ENCODE assay signal across 21 cellular contexts in genomic region chr10:89236221-89236620, GRCh38. TPM values are rescaled to one million over a fixed set of nuclear protein-coding genes. Genes with fewer than 3 reads are reported as not detected.
"Had no signal": no experiment of that assay in that cellular context is flagged by ENCODE, and none has a peak within 500 bp of the region (broad histone marks: within the 10 kb centered on the region; RNA-seq: fewer than 3 reads in every experiment).

No MANE protein-coding gene starts in this region.

- H3K27me3 ChIP-seq: colonic mucosa, hepatocyte, tibial nerve, uterus had no signal

- H3K27me3 Mint-ChIP-seq: activated CD4-positive, alpha-beta memory T cell treated with anti-CD3 and anti-CD28 coated beads for 36 hours; activated CD8-positive, alpha-beta memory T cell treated with anti-CD3 and anti-CD28 coated beads, Interleukin-2, amount 10 ng/mL, durations not matched to agents 7 days and 5 days; activated naive CD4-positive, alpha-beta T cell treated with anti-CD3 and anti-CD28 coated beads, Interleukin-2, amount 10 ng/mL, durations not matched to agents 7 days and 5 days; activated T-cell treated with anti-CD3 and anti-CD28 coated beads, Interleukin-2, amount 50 U/mL, for 24 hours; naive thymus-derived CD4-positive, alpha-beta T cell had no signal

- H3K9me3 ChIP-seq: colonic mucosa, mucosa of descending colon, tibial nerve, uterus had no signal

- H3K27ac Mint-ChIP-seq: activated CD4-positive, alpha-beta memory T cell treated with anti-CD3 and anti-CD28 coated beads for 36 hours; activated CD8-positive, alpha-beta memory T cell treated with anti-CD3 and anti-CD28 coated beads, Interleukin-2, amount 10 ng/mL, durations not matched to agents 7 days and 5 days; activated naive CD4-positive, alpha-beta T cell treated with anti-CD3 and anti-CD28 coated beads, Interleukin-2, amount 10 ng/mL, durations not matched to agents 7 days and 5 days; activated T-cell treated with anti-CD3 and anti-CD28 coated beads, Interleukin-2, amount 50 U/mL, for 24 hours; naive thymus-derived CD4-positive, alpha-beta T cell had no signal

- H3K9me3 Mint-ChIP-seq: activated CD4-positive, alpha-beta memory T cell treated with anti-CD3 and anti-CD28 coated beads for 36 hours; activated naive CD4-positive, alpha-beta T cell treated with anti-CD3 and anti-CD28 coated beads, Interleukin-2, amount 10 ng/mL, durations not matched to agents 7 days and 5 days; activated T-cell treated with anti-CD3 and anti-CD28 coated beads, Interleukin-2, amount 50 U/mL, for 24 hours had no signal

- H3K79me2 ChIP-seq: hepatocyte, parathyroid adenoma had no signal

- H2AFZ ChIP-seq: hepatocyte had no signal

- H3K27ac ChIP-seq: cardiac muscle cell, colonic mucosa, hepatocyte, uterus had no signal

- H3K4me1 Mint-ChIP-seq: activated CD8-positive, alpha-beta memory T cell treated with anti-CD3 and anti-CD28 coated beads, Interleukin-2, amount 10 ng/mL, durations not matched to agents 7 days and 5 days; activated naive CD4-positive, alpha-beta T cell treated with anti-CD3 and anti-CD28 coated beads, Interleukin-2, amount 10 ng/mL, durations not matched to agents 7 days and 5 days had no signal

- H3K4me3 Mint-ChIP-seq: activated CD4-positive, alpha-beta memory T cell treated with anti-CD3 and anti-CD28 coated beads for 36 hours; activated CD8-positive, alpha-beta memory T cell treated with anti-CD3 and anti-CD28 coated beads, Interleukin-2, amount 10 ng/mL, durations not matched to agents 7 days and 5 days; activated naive CD4-positive, alpha-beta T cell treated with anti-CD3 and anti-CD28 coated beads, Interleukin-2, amount 10 ng/mL, durations not matched to agents 7 days and 5 days; activated T-cell treated with anti-CD3 and anti-CD28 coated beads, Interleukin-2, amount 50 U/mL, for 24 hours; naive thymus-derived CD4-positive, alpha-beta T cell had no signal

- H3K36me3 ChIP-seq: cardiac muscle cell, colonic mucosa, uterus had no signal

- DNase-seq: activated CD4-positive, alpha-beta memory T cell treated with anti-CD3 and anti-CD28 coated beads for 36 hours; activated CD4-positive, CD25-positive, alpha-beta regulatory T cell treated with anti-CD3 and anti-CD28 coated beads, Interleukin-2, amount 50 U/mL, for 72 hours; activated CD8-positive, alpha-beta memory T cell treated with anti-CD3 and anti-CD28 coated beads, Interleukin-2, amount 10 ng/mL, durations not matched to agents 7 days and 5 days; activated naive CD4-positive, alpha-beta T cell treated with anti-CD3 and anti-CD28 coated beads, Interleukin-2, amount 10 ng/mL, durations not matched to agents 7 days and 5 days; activated T-cell treated with anti-CD3 and anti-CD28 coated beads, Interleukin-2, amount 50 U/mL, for 24 hours; colonic mucosa; effector CD8-positive, alpha-beta T cell; islet precursor cell; mammary epithelial cell; naive thymus-derived CD4-positive, alpha-beta T cell; stimulated activated CD4-positive, alpha-beta T cell treated with anti-CD3 and anti-CD28 coated beads, Interleukin-12 subunit alpha, Interleukin-12 subunit beta, amount 100 ng/mL, for 4 hours; stimulated activated CD4-positive, alpha-beta T cell treated with anti-CD3 and anti-CD28 coated beads, Interleukin-2, amount 100 ng/mL, for 24 hours; T-helper 1 cell; T1000; uterus had no signal

- H3K4me1 ChIP-seq: colonic mucosa, uterus had no signal

- H3K9ac ChIP-seq: parathyroid adenoma had no signal

- H3K4me2 ChIP-seq: hepatocyte had no signal

- H3K4me3 ChIP-seq: cardiac muscle cell, colonic mucosa, hepatocyte, mucosa of descending colon, tibial nerve, uterus had no signal

RNA-seq across cellular contexts. Expression of gene CH25H, which starts 29.1 kb away (rescaled TPM):
- total RNA-seq: activated CD8-positive, alpha-beta memory T cell treated with anti-CD3 and anti-CD28 coated beads, Interleukin-2, amount 10 ng/mL, durations not matched to agents 7 days and 5 days; cardiac muscle cell; glomerular endothelial cell had no signal
- polyA plus RNA-seq: cardiac muscle cell, mammary epithelial cell had no signal
